In the genomic region with DNA sequence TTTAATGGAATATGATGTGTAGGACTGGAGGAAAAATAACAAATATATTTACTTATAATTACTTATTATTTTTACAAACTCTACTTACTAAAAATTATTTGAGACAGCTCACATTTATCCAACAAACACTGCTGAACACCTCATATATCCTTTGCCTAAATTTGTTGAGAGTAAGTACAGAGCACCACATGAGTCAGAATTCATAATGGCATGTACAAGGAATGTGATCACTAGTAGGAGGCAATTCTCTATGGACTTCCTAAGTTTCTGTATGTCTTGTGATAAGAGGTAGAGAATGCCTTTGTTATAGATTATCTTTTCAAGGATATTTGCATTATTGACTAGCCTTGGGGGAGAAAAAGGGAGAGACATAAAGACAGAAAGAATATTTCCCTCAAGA, we compare ENCODE assay signal across 26 cellular contexts. TPM values are rescaled to one million over a fixed set of nuclear protein-coding genes. Genes with fewer than 3 reads are reported as not detected.
DNase-seq lines count a peak whose midpoint lies in the region; ATAC-seq and TF ChIP-seq lines count a peak whose summit lies in the region.
"Had no signal": no experiment of that assay in that cellular context is flagged by ENCODE, and none has a peak within 500 bp of the region (broad histone marks: within the 10 kb centered on the region; RNA-seq: fewer than 3 reads in every experiment).

No MANE protein-coding gene starts in this region.

- H2AFZ ChIP-seq in mammary epithelial cell (ENCODE audit: low read depth, low read length) (no peak overlapping the region), osteoblast (ENCODE audit: low read length) (no peak overlapping the region)

- DNase-seq in mammary epithelial cell (peak; percentile 25), MCF 10A (ENCODE audit: unreplicated experiment) (no peak), amniotic epithelial cell (ENCODE audit: low read depth) (peak; percentile 21), foreskin keratinocyte (peak; percentile 28 to 65), osteoblast (ENCODE audit: insufficient read length, low spot score, missing footprints) (no peak), NCI-H2029 (lab: John Stamatoyannopoulos, UW) (no peak)
- no peak for DNase-seq in activated T-helper 2 cell treated with anti-CD3 and anti-CD28 coated beads, Interferon-gamma antibody, Interleukin-2, Interleukin-4, amounts not matched to agents 10 μg/mL and 5 μg/mL and 100 μg/mL, durations not matched to agents 14 hours and 24 hours and 36 hours (ENCODE audit: low spot score)
- DNase-seq: activated CD4-positive, CD25-positive, alpha-beta regulatory T cell; activated CD8-positive, alpha-beta memory T cell treated with anti-CD3 and anti-CD28 coated beads for 24 hours; activated naive CD8-positive, alpha-beta T cell treated with anti-CD3 and anti-CD28 coated beads, Interleukin-2, amount 50 U/mL, for 24 hours; central memory CD4-positive, alpha-beta T cell; effector CD4-positive, alpha-beta T cell; esophagus squamous epithelium; H7; hypothalamus; mesendoderm; NCI-H1436 treated with DMSO at 0.1 percent for 48 hours; posterior cingulate gyrus; stimulated activated CD4-positive, alpha-beta T cell treated with anti-CD3 and anti-CD28 coated beads, Interleukin-2, amount 100 ng/mL, for 24 hours; stimulated activated naive CD4-positive, alpha-beta T cell treated with Interleukin-2 at 50 U/mL for 16 hours had no signal

- H3K27me3 ChIP-seq in mammary epithelial cell (ENCODE audit: insufficient read depth, low read length) (no peaks in the 10 kb centered on the region), foreskin keratinocyte (no peaks in the 10 kb centered on the region), osteoblast (ENCODE audit: insufficient read depth, low read length) (no peaks in the 10 kb centered on the region)
- H3K27me3 ChIP-seq: esophagus squamous epithelium, tibial nerve had no signal

- POLR2A ChIA-PET in MCF 10A (lab: Yijun Ruan, JAX) = interaction anchor here (0.9 kb wide), 1 partner anchor 18 kb away, joined by 3 read pairs; no protein-coding TSS in a partner anchor

- H3K27me3 Mint-ChIP-seq in MCF 10A (ENCODE audit: insufficient read depth, unreplicated experiment) = no peaks in the 10 kb centered on the region
- peaks cover 28% of the 10 kb centered on the region for H3K27me3 Mint-ChIP-seq in activated T-helper 2 cell treated with anti-CD3 and anti-CD28 coated beads, Interferon-gamma antibody, Interleukin-2, Interleukin-4, amounts not matched to agents 10 μg/mL and 5 μg/mL and 100 μg/mL, durations not matched to agents 14 hours and 24 hours and 36 hours (ENCODE audit: low read depth)

- dilution Hi-C loops in mammary epithelial cell (cut with HindIII; ENCODE audit: low sequenced_read_pairs) = no loop called here

- in situ Hi-C loops in mammary epithelial cell (cut with MboI; ENCODE audit: low sequenced_read_pairs in 2 of 2) = no loop called here

- H3K36me3 Mint-ChIP-seq in MCF 10A (ENCODE audit: insufficient read depth, unreplicated experiment) = no peaks in the 10 kb centered on the region
- no peaks in the 10 kb centered on the region for H3K36me3 Mint-ChIP-seq in activated T-helper 2 cell treated with anti-CD3 and anti-CD28 coated beads, Interferon-gamma antibody, Interleukin-2, Interleukin-4, amounts not matched to agents 10 μg/mL and 5 μg/mL and 100 μg/mL, durations not matched to agents 14 hours and 24 hours and 36 hours (ENCODE audit: low read depth)
- H3K36me3 Mint-ChIP-seq: natural killer cell treated with Interleukin-12 subunit alpha and Interleukin-12 subunit beta and Interleukin-15 and Interleukin-18, amount 100 ng/mL, for 72 hours had no signal

- BruUV-seq in mammary epithelial cell (replicated peaks; lab: Mats Ljungman, UMichigan) (no TSS peak), MCF 10A (replicated peaks; lab: Mats Ljungman, UMichigan) (no TSS peak)

- H3K27ac Mint-ChIP-seq in MCF 10A (ENCODE audit: low read depth, unreplicated experiment) = no peak overlapping the region
- no peak overlapping the region for H3K27ac Mint-ChIP-seq in activated T-helper 2 cell treated with anti-CD3 and anti-CD28 coated beads, Interferon-gamma antibody, Interleukin-2, Interleukin-4, amounts not matched to agents 10 μg/mL and 5 μg/mL and 100 μg/mL, durations not matched to agents 14 hours and 24 hours and 36 hours
- H3K27ac Mint-ChIP-seq: activated naive CD8-positive, alpha-beta T cell treated with anti-CD3 and anti-CD28 coated beads, Interleukin-2, amount 50 U/mL, for 24 hours; natural killer cell treated with Interleukin-12 subunit alpha and Interleukin-12 subunit beta and Interleukin-15 and Interleukin-18, amount 100 ng/mL, for 72 hours had no signal

- peaks cover 8% of the 10 kb centered on the region for H3K4me1 Mint-ChIP-seq in MCF 10A (ENCODE audit: insufficient read depth, unreplicated experiment)
- no peaks in the 10 kb centered on the region for H3K4me1 Mint-ChIP-seq in activated T-helper 2 cell treated with anti-CD3 and anti-CD28 coated beads, Interferon-gamma antibody, Interleukin-2, Interleukin-4, amounts not matched to agents 10 μg/mL and 5 μg/mL and 100 μg/mL, durations not matched to agents 14 hours and 24 hours and 36 hours (ENCODE audit: low read depth)
- H3K4me1 Mint-ChIP-seq: activated naive CD8-positive, alpha-beta T cell treated with anti-CD3 and anti-CD28 coated beads, Interleukin-2, amount 50 U/mL, for 24 hours had no signal

- H3K27ac ChIP-seq in mammary epithelial cell (ENCODE audit: insufficient read depth, low read depth, low read length) (no peak overlapping the region), foreskin keratinocyte (no peak overlapping the region), osteoblast (ENCODE audit: low read depth, low read length) (no peak overlapping the region)
- H3K27ac ChIP-seq: 22Rv1, C4-2B, esophagus squamous epithelium, SK-N-MC, tibial nerve had no signal

- ATAC-seq in foreskin keratinocyte (peak; percentile 90), HG03460 (IDR thresholded peaks at IDR 0.05; ENCODE audit: unreplicated experiment) (no peak)
- ATAC-seq: activated naive CD8-positive, alpha-beta T cell treated with anti-CD3 and anti-CD28 coated beads, Interleukin-2, amount 50 U/mL, for 24 hours; natural killer cell treated with Interleukin-12 subunit alpha and Interleukin-12 subunit beta and Interleukin-15 and Interleukin-18, amount 100 ng/mL, for 72 hours had no signal

- H3K4me2 ChIP-seq in mammary epithelial cell (ENCODE audit: insufficient read depth, low read depth, low read length) (no peak overlapping the region), osteoblast (ENCODE audit: insufficient read depth, low read length) (no peak overlapping the region)

- H3K9me3 ChIP-seq in mammary epithelial cell (replicated peaks; ENCODE audit: insufficient read depth, low read length) = no peaks in the 10 kb centered on the region
- H3K9me3 ChIP-seq in osteoblast (ENCODE audit: low read depth, low read length) = no peaks in the 10 kb centered on the region
- H3K9me3 ChIP-seq: esophagus squamous epithelium, tibial nerve had no signal

- H3K36me3 ChIP-seq in mammary epithelial cell (ENCODE audit: insufficient read depth, low read length) = no peaks in the 10 kb centered on the region
- no peaks in the 10 kb centered on the region for H3K36me3 ChIP-seq in osteoblast (ENCODE audit: insufficient read depth, low read length)
- H3K36me3 ChIP-seq: esophagus squamous epithelium, tibial nerve had no signal

- no peaks in the 10 kb centered on the region for H4K20me1 ChIP-seq in mammary epithelial cell (ENCODE audit: insufficient read depth, low read length)
- no peaks in the 10 kb centered on the region for H4K20me1 ChIP-seq in osteoblast (ENCODE audit: insufficient read depth, low read length)

- H3K4me3 ChIP-seq in mammary epithelial cell (replicated peaks in 1 of 3; ENCODE audit: insufficient read depth in 1 of 3, low read depth in 2 of 3, low read length in 3 of 3) = no peak overlapping the region
- no peak overlapping the region for H3K4me3 ChIP-seq in osteoblast (ENCODE audit: insufficient read depth, low read length)
- H3K4me3 ChIP-seq: esophagus squamous epithelium, SK-N-MC, tibial nerve had no signal

- H3K79me2 ChIP-seq in mammary epithelial cell (ENCODE audit: insufficient read depth, low read length) (no peaks in the 10 kb centered on the region), osteoblast (ENCODE audit: insufficient read depth, low read length) (no peaks in the 10 kb centered on the region)

- CTCF ChIA-PET in mammary epithelial cell (lab: Charles Lee; ENCODE audit: low non-redundant PET) (no interaction called here), MCF 10A (lab: Yijun Ruan, JAX) (no interaction called here)

- intact Hi-C loops in mammary epithelial cell (cut with micrococcal nuclease) (no loop called here), MCF 10A (cut with micrococcal nuclease) (no loop called here)
- intact Hi-C loops in activated T-helper 2 cell treated with anti-CD3 and anti-CD28 coated beads, Interferon-gamma antibody, Interleukin-2, Interleukin-4, amounts not matched to agents 10 μg/mL and 5 μg/mL and 100 μg/mL, durations not matched to agents 14 hours and 24 hours and 36 hours (cut with micrococcal nuclease) = no loop called here

- no peak overlapping the region for H3K9ac ChIP-seq in mammary epithelial cell (ENCODE audit: insufficient read depth, low read length)

- TF ChIP-seq CTCF in mammary epithelial cell (conservative IDR thresholded peaks at IDR 0.05 in 1 of 2, IDR thresholded peaks at IDR 0.05 in 1 of 2; ENCODE audit: extremely low read depth in 1 of 2, insufficient read depth in 1 of 2, low read depth in 1 of 2, low read length in 2 of 2) (no peak), MCF 10A (IDR thresholded peaks at IDR 0.05; ENCODE audit: unreplicated experiment) (no peak), foreskin keratinocyte (conservative IDR thresholded peaks at IDR 0.05) (no peak), osteoblast (IDR thresholded peaks at IDR 0.05; ENCODE audit: extremely low read depth, low read depth, low read length) (no peak)

- no peak overlapping the region for H3K4me3 Mint-ChIP-seq in MCF 10A (ENCODE audit: unreplicated experiment)
- no peak overlapping the region for H3K4me3 Mint-ChIP-seq in activated T-helper 2 cell treated with anti-CD3 and anti-CD28 coated beads, Interferon-gamma antibody, Interleukin-2, Interleukin-4, amounts not matched to agents 10 μg/mL and 5 μg/mL and 100 μg/mL, durations not matched to agents 14 hours and 24 hours and 36 hours (ENCODE audit: low read depth)
- H3K4me3 Mint-ChIP-seq: activated naive CD8-positive, alpha-beta T cell treated with anti-CD3 and anti-CD28 coated beads, Interleukin-2, amount 50 U/mL, for 24 hours; natural killer cell treated with Interleukin-12 subunit alpha and Interleukin-12 subunit beta and Interleukin-15 and Interleukin-18, amount 100 ng/mL, for 72 hours had no signal

- no peaks in the 10 kb centered on the region for H3K9me3 Mint-ChIP-seq in MCF 10A (ENCODE audit: unreplicated experiment)
- H3K9me3 Mint-ChIP-seq in activated T-helper 2 cell treated with anti-CD3 and anti-CD28 coated beads, Interferon-gamma antibody, Interleukin-2, Interleukin-4, amounts not matched to agents 10 μg/mL and 5 μg/mL and 100 μg/mL, durations not matched to agents 14 hours and 24 hours and 36 hours = no peaks in the 10 kb centered on the region
- H3K9me3 Mint-ChIP-seq: activated naive CD8-positive, alpha-beta T cell treated with anti-CD3 and anti-CD28 coated beads, Interleukin-2, amount 50 U/mL, for 24 hours; natural killer cell treated with Interleukin-12 subunit alpha and Interleukin-12 subunit beta and Interleukin-15 and Interleukin-18, amount 100 ng/mL, for 72 hours had no signal

- H3K4me1 ChIP-seq in mammary epithelial cell (ENCODE audit: insufficient read depth, low read length) (peaks cover 10% of the 10 kb centered on the region), foreskin keratinocyte (peaks cover 10% of the 10 kb centered on the region), osteoblast (ENCODE audit: insufficient read depth, low read length) (peaks cover 5% of the 10 kb centered on the region)

RNA-seq across cellular contexts. Expression of gene ST6GALNAC3, which starts 8.2 kb away (rescaled TPM):
- total RNA-seq in mammary epithelial cell = 1 to 10 TPM in 1 of 2 donors, not detected in 1; 1.7 TPM
- 0.03 TPM for polyA plus RNA-seq in mammary epithelial cell
- not detected for polyA minus RNA-seq in mammary epithelial cell
- total RNA-seq in MCF 10A (2022) = 0.37 and 0.82 TPM in 2 replicates
- 0.07 and 0.24 TPM in 2 replicates for total RNA-seq in foreskin keratinocyte
- 0.06 and 0.13 TPM in 2 replicates for polyA plus RNA-seq in foreskin keratinocyte
- total RNA-seq in osteoblast = under 0.01 TPM in 1 of 2 replicates, not detected in the other
- total RNA-seq in activated T-helper 2 cell treated with anti-CD3 and anti-CD28 coated beads, Interferon-gamma antibody, Interleukin-2, Interleukin-4, amounts not matched to agents 10 μg/mL and 5 μg/mL and 100 μg/mL, durations not matched to agents 14 hours and 24 hours and 36 hours = 0.53 TPM in 1 of 2 replicates, not detected in the other

Comparison
In these comparisons a context has a peak if more than half of its experiments do, and no peak if none do; other contexts are left out.
1. DNase-seq: peak in mammary epithelial cell (single experiment), amniotic epithelial cell (single experiment) and foreskin keratinocyte (2 of 2); none in MCF 10A (single experiment), osteoblast (single experiment), activated T-helper 2 cell treated with anti-CD3 and anti-CD28 coated beads, Interferon-gamma antibody, Interleukin-2, Interleukin-4, amounts not matched to agents 10 μg/mL and 5 μg/mL and 100 μg/mL, durations not matched to agents 14 hours and 24 hours and 36 hours (single experiment) and NCI-H2029 (single experiment).